In the genomic region with DNA sequence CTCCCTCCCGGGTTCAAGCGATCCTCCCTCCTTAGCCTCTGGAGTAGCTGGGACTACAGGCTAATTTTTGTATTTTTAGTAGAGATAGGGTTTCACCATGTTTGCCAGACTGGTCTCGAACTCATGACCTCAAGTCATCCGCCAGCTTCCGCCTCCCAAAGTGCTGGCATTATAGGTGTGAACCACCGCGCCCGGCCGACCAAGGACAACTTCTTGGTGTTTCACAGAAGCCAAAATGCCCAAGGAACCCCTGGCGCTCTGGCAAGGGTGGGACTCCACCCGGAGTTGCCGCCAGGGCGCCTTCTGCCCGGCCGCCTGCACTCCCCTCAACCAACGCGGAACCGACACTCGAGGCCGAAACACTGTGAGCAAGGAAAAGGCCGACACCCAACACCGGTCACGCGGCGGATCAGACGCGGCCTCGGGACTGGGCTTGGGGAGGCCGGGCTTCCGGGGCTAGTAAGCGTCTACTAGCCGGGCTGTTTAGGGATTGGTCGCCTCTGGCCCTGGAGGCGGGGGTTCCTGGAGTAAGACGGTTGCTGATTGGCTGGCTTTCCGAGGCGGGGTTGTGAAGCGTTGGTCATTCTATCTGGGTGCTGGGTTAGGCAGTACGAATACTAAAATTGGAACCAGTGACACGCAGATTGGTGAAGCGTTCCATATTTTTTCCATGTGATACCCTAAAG, we compare ENCODE assay signal across 8 cellular contexts. TPM values are rescaled to one million over a fixed set of nuclear protein-coding genes. Genes with fewer than 3 reads are reported as not detected.
DNase-seq lines count a peak whose midpoint lies in the region; ATAC-seq, FAIRE-seq and TF ChIP-seq lines count a peak whose summit lies in the region.

No MANE protein-coding gene starts in this region.

- no peak for FAIRE-seq in H54 (lab: Jason Lieb, UNC)

- in situ Hi-C loops in SK-MEL-5 (cut with HindIII; ENCODE audit: low pct_unique_long_range_greater_than_20kb, low sequenced_read_pairs): no loop called here

- H3K4me3 Mint-ChIP-seq in activated naive CD8-positive, alpha-beta T cell treated with anti-CD3 and anti-CD28 coated beads, Interleukin-2, amount 10 ng/mL, durations not matched to agents 7 days and 5 days: peak overlapping the region; percentile 82

- peak overlapping the region; percentile 79 for H3K27ac Mint-ChIP-seq in activated naive CD8-positive, alpha-beta T cell treated with anti-CD3 and anti-CD28 coated beads, Interleukin-2, amount 10 ng/mL, durations not matched to agents 7 days and 5 days

- no peaks in the 10 kb centered on the region for H3K36me3 ChIP-seq in subcutaneous abdominal adipose tissue (ENCODE audit: control insufficient read depth in 5 of 5, insufficient read depth in 5 of 5, low read length in 5 of 5)

- intact Hi-C loops in head of caudate nucleus (cut with DNase I): no loop called here

- peaks cover 0 to 4% (median 0%) of the 10 kb centered on the region in 5 donors for H3K27me3 ChIP-seq in subcutaneous abdominal adipose tissue (ENCODE audit: control insufficient read depth in 5 of 5, insufficient read depth in 4 of 5, low read length in 5 of 5)

- peak overlapping the region in 3 of 5 donors; percentile 35 to 52 (median 45) for H3K9ac ChIP-seq in subcutaneous abdominal adipose tissue (ENCODE audit: low read length in 5 of 5)

- ATAC-seq in GM18861 (IDR thresholded peaks at IDR 0.05; ENCODE audit: unreplicated experiment): peak; percentile 93
- ATAC-seq in HG03139 (IDR thresholded peaks at IDR 0.05; ENCODE audit: unreplicated experiment): peak; percentile 91
- ATAC-seq in activated naive CD8-positive, alpha-beta T cell treated with anti-CD3 and anti-CD28 coated beads, Interleukin-2, amount 10 ng/mL, durations not matched to agents 7 days and 5 days (ENCODE audit: low read depth): peak; percentile 100

- peak overlapping the region in 4 of 5 donors; percentile 29 to 49 (median 47) for H3K4me3 ChIP-seq in subcutaneous abdominal adipose tissue (ENCODE audit: low read depth in 1 of 5, low read length in 5 of 5)

- H3K4me1 Mint-ChIP-seq in activated naive CD8-positive, alpha-beta T cell treated with anti-CD3 and anti-CD28 coated beads, Interleukin-2, amount 10 ng/mL, durations not matched to agents 7 days and 5 days: peaks cover 12% of the 10 kb centered on the region

- DNase-seq in SK-MEL-5 (ENCODE audit: low read depth, low spot score) (peak; percentile 87), head of caudate nucleus (peak; percentile 89 to 99 (median 98)), occipital lobe (lab: John Stamatoyannopoulos, UW) (peak; percentile 98), H54 (ENCODE audit: insufficient read length, low spot score) (no peak)
- DNase-seq in activated naive CD8-positive, alpha-beta T cell treated with anti-CD3 and anti-CD28 coated beads, Interleukin-2, amount 10 ng/mL, durations not matched to agents 7 days and 5 days: peak; percentile 85

- peaks cover 0 to 17% (median 11%) of the 10 kb centered on the region in 5 donors for H3K4me1 ChIP-seq in subcutaneous abdominal adipose tissue (ENCODE audit: control insufficient read depth in 5 of 5, insufficient read depth in 5 of 5, low read length in 5 of 5)

- H3K9me3 ChIP-seq in subcutaneous abdominal adipose tissue (ENCODE audit: control insufficient read depth in 5 of 5, low read length in 5 of 5): no peaks in the 10 kb centered on the region

- no peaks in the 10 kb centered on the region for H3K9me3 Mint-ChIP-seq in activated naive CD8-positive, alpha-beta T cell treated with anti-CD3 and anti-CD28 coated beads, Interleukin-2, amount 10 ng/mL, durations not matched to agents 7 days and 5 days

- H3K36me3 Mint-ChIP-seq in activated naive CD8-positive, alpha-beta T cell treated with anti-CD3 and anti-CD28 coated beads, Interleukin-2, amount 10 ng/mL, durations not matched to agents 7 days and 5 days: no peaks in the 10 kb centered on the region

- no peak for TF ChIP-seq POLR2A in H54 (IDR thresholded peaks at IDR 0.05; ENCODE audit: low read depth, low read length)

- H3K27me3 Mint-ChIP-seq in activated naive CD8-positive, alpha-beta T cell treated with anti-CD3 and anti-CD28 coated beads, Interleukin-2, amount 10 ng/mL, durations not matched to agents 7 days and 5 days: no peaks in the 10 kb centered on the region

- POLR2A ChIA-PET in activated naive CD8-positive, alpha-beta T cell treated with anti-CD3 and anti-CD28 coated beads, Interleukin-2, amount 10 ng/mL, durations not matched to agents 7 days and 5 days (lab: Charles Lee): interaction anchor here (0.6 kb wide), 1 partner anchor 91 kb away, joined by 3 read pairs; no protein-coding TSS in a partner anchor

- H3K27ac ChIP-seq in subcutaneous abdominal adipose tissue (ENCODE audit: low read depth, low read length): peak overlapping the region; percentile 84

RNA-seq across cellular contexts. Expression of gene CFAP157, which starts 7.7 kb away (rescaled TPM):
- 0.11 TPM in 2 replicates for total RNA-seq in SK-MEL-5 (2014; rRNA removed; shearing (Covaris generic))
- 0.06 TPM in 1 of 2 replicates, not detected in the other for polyA plus RNA-seq in SK-MEL-5 (2015; cell fraction: cytosol; rRNA removed)
- polyA plus RNA-seq in SK-MEL-5 (2015; cell fraction: nucleus; rRNA removed): 0.19 and 0.94 TPM in 2 replicates
- under 1 TPM in 1 of 2 experiments, not detected in 1; 0.23 TPM for total RNA-seq in activated naive CD8-positive, alpha-beta T cell treated with anti-CD3 and anti-CD28 coated beads, Interleukin-2, amount 10 ng/mL, durations not matched to agents 7 days and 5 days
- 0.16 TPM for total RNA-seq in occipital lobe

RNA-seq across cellular contexts. Expression of gene PTRH1, which starts 16.3 kb away (rescaled TPM):
- 26.9 and 35.5 TPM in 2 replicates for total RNA-seq in SK-MEL-5 (2014; rRNA removed; shearing (Covaris generic))
- polyA plus RNA-seq in SK-MEL-5 (2015; cell fraction: cytosol; rRNA removed): 39.2 and 49.0 TPM in 2 replicates
- 8.9 and 19.2 TPM in 2 replicates for polyA plus RNA-seq in SK-MEL-5 (2015; cell fraction: nucleus; rRNA removed)
- 10 to 100 TPM in 1 of 2 experiments, 1 to 10 TPM in 1; 9.9 to 13.1 TPM for total RNA-seq in activated naive CD8-positive, alpha-beta T cell treated with anti-CD3 and anti-CD28 coated beads, Interleukin-2, amount 10 ng/mL, durations not matched to agents 7 days and 5 days
- total RNA-seq in occipital lobe: 5.0 TPM

RNA-seq across cellular contexts. Expression of gene TTC16, which starts 16.8 kb away (rescaled TPM):
- total RNA-seq in SK-MEL-5 (2014; rRNA removed; shearing (Covaris generic)): 0.11 and 0.16 TPM in 2 replicates
- polyA plus RNA-seq in SK-MEL-5 (2015; cell fraction: cytosol; rRNA removed): 0.04 TPM in 1 of 2 replicates, not detected in the other
- 0.09 and 0.27 TPM in 2 replicates for polyA plus RNA-seq in SK-MEL-5 (2015; cell fraction: nucleus; rRNA removed)
- total RNA-seq in activated naive CD8-positive, alpha-beta T cell treated with anti-CD3 and anti-CD28 coated beads, Interleukin-2, amount 10 ng/mL, durations not matched to agents 7 days and 5 days: 1 to 10 TPM; 4.4 to 5.3 TPM
- not detected for total RNA-seq in occipital lobe

RNA-seq across cellular contexts. Expression of gene TOR2A, which starts 36.0 kb away (rescaled TPM):
- total RNA-seq in SK-MEL-5 (2014; rRNA removed; shearing (Covaris generic)): 9.0 and 10.5 TPM in 2 replicates
- 28.8 and 36.0 TPM in 2 replicates for polyA plus RNA-seq in SK-MEL-5 (2015; cell fraction: cytosol; rRNA removed)
- polyA plus RNA-seq in SK-MEL-5 (2015; cell fraction: nucleus; rRNA removed): 17.0 and 24.8 TPM in 2 replicates
- 10 to 100 TPM; 21.7 to 24.4 TPM for total RNA-seq in activated naive CD8-positive, alpha-beta T cell treated with anti-CD3 and anti-CD28 coated beads, Interleukin-2, amount 10 ng/mL, durations not matched to agents 7 days and 5 days
- 7.0 TPM for total RNA-seq in occipital lobe
